In the genomic region with DNA sequence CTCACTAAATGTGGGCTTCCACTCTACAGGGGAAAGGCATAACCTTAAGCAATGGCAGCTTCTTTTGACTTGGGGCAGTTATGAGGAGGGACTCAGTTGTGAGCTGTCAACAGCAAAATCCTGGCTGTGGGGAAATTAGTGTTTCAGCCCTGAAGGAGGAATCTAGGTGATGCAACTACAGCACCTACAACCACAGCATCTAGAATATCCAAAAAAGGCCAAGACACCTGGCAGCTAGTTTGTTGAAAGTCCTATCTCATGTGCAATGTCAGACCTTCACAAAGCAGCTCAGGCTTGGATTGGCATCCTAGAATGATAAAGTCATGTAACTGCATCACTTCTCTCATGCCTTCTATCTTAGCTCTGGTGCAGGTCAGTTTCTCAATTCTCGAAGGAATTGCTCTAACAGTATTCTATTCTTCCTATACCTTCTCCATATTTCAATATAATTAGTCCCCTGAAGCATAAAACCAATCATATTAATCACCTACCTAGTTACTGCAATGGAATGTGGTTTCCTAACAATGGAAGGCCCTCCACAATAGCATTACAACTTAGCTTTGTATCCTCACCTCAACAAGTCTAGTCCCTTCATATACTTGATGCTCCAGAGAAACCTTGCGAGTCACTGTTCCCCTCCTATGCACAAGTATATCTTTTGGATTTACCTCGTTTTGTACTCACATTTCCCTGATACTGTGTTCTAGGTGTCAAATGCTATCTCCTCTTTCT, we compare ENCODE assay signal across 9 cellular contexts.
"Had no signal": no experiment of that assay in that cellular context is flagged by ENCODE, and none has a peak within 500 bp of the region (broad histone marks: within the 10 kb centered on the region; RNA-seq: fewer than 3 reads in every experiment).

No MANE protein-coding gene starts in this region.

- H3K9me3 ChIP-seq: gastroesophageal sphincter, thyroid gland, uterus had no signal

- H3K27ac ChIP-seq: gastroesophageal sphincter, parathyroid adenoma, thyroid gland, uterus had no signal

- H3K4me1 ChIP-seq: parathyroid adenoma, thyroid gland had no signal

- H3K27me3 ChIP-seq: gastroesophageal sphincter, thyroid gland, uterus had no signal

- H3K36me3 ChIP-seq: gastroesophageal sphincter, thyroid gland, uterus had no signal

- DNase-seq: activated effector memory CD4-positive, alpha-beta T cell treated with anti-CD3 and anti-CD28 coated beads, Interleukin-2, amount 50 U/mL, for 16 hours; activated naive CD8-positive, alpha-beta T cell treated with anti-CD3 and anti-CD28 coated beads for 36 hours; anterior cingulate cortex; islet precursor cell; SW 1271; thyroid gland; uterus had no signal

- H3K4me3 ChIP-seq: gastroesophageal sphincter, thyroid gland, uterus had no signal
